ENCODE assay signal across 9 cellular contexts in the genomic region with DNA sequence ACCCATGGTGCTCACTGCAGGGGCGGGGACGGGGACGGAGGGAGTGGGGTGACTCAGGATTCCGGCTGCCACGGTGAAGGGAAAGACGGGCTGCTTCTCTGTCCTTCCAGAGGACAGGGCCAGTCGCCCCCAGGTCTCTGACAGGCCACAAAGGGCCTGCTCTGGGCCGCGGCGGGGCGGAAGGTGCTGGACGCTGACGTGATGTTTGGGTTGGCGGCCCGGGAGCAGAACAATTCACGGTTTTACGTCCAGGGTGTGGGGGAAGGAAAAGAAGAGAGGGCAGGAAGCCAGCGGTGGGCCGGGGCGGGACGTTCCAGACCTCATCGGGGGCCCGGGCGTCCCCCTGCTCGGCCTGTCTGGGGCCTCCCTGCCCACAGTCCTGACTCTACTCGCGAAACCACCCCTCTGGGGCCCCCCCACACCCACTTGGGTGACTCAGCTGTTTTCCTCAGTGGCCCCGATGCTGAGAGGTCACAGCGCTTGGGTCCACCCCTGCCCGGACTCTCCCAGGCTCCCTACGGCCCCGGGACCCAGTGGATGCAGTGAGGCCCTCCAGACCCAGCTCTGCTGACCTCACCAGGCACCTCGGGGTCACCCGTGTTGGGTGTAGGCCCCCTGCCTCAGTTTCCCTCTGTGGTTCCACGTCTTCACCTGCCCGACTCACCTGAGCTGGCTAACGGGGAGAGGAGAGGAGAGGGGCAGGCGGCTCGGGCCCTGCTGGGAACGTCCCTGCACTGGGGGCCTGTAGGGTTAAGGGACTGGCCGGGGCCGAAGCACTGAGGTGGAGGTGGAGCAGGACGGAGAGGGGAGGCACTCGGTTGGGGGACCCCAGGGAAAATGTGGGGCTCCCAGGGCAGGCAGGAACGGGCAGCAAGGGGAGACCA. TPM values are rescaled to one million over a fixed set of nuclear protein-coding genes. Genes with fewer than 3 reads are reported as not detected.
A peak's percentile ranks its signal among the peaks of the same experiment; 100 is the strongest.
DNase-seq lines count a peak whose midpoint lies in the region; ATAC-seq and TF ChIP-seq lines count a peak whose summit lies in the region.
"Had no signal": no experiment of that assay in that cellular context is flagged by ENCODE, and none has a peak within 500 bp of the region (broad histone marks: within the 10 kb centered on the region; RNA-seq: fewer than 3 reads in every experiment).

No MANE protein-coding gene starts in this region.

- TF ChIP-seq CTCF in HFFc6 (IDR thresholded peaks at IDR 0.05) (no peak), left lung (IDR thresholded peaks at IDR 0.05) (no peak)

- intact Hi-C loops in left lung (cut with DNase I) = no loop called here

- peaks cover 6% of the 10 kb centered on the region for H3K27me3 Mint-ChIP-seq in HFFc6 (ENCODE audit: insufficient read depth)

- peaks cover 6% of the 10 kb centered on the region; the same call in 1 of the 2 replicates for H3K36me3 Mint-ChIP-seq in HFFc6 (ENCODE audit: low read depth)

- no peaks in the 10 kb centered on the region for H3K9me3 ChIP-seq in left lung

- peaks cover 13 to 37% of the 10 kb centered on the region in 2 donors for H3K4me1 ChIP-seq in left lung

- H3K27ac ChIP-seq in angular gyrus (ENCODE audit: low read depth, low read length) (peak overlapping the region; percentile 57), left lung (peak overlapping the region; percentile 77 to 92)

- H3K4me3 Mint-ChIP-seq in HFFc6 = peak overlapping the region; percentile 81

- H3K4me3 ChIP-seq in left lung = peak overlapping the region in 1 of 2 donors; percentile 8

- H3K36me3 ChIP-seq in left lung = peaks cover 0 to 7% of the 10 kb centered on the region in 2 donors

- peak overlapping the region; percentile 98 for H3K27ac Mint-ChIP-seq in HFFc6

- H3K27me3 ChIP-seq in left lung = peaks cover 0 to 17% of the 10 kb centered on the region in 2 donors

- peaks cover 48% of the 10 kb centered on the region for H3K4me1 Mint-ChIP-seq in HFFc6 (ENCODE audit: low read depth)

- H3K9me3 Mint-ChIP-seq in HFFc6 = no peaks in the 10 kb centered on the region

- ATAC-seq in left lung (peak; percentile 56), HG03097 (IDR thresholded peaks at IDR 0.05; ENCODE audit: low FRiP score, unreplicated experiment) (no peak), HG03469 (IDR thresholded peaks at IDR 0.05; ENCODE audit: unreplicated experiment) (no peak)

- DNase-seq in HFFc6 (peak; percentile 55), left lung (peak; percentile 63 to 80), T-helper 1 cell (no peak), DMS153 treated with DMSO at 0.1 percent for 48 hours (lab: John Stamatoyannopoulos, UW; ENCODE audit: unreplicated experiment) (no peak)
- peak; percentile 72 to 85 for DNase-seq in stimulated activated CD8-positive, alpha-beta memory T cell treated with anti-CD3 and anti-CD28 coated beads, Interleukin-15, amount 100 ng/mL, for 48 hours (ENCODE audit: low read depth in 2 of 2)

RNA-seq across cellular contexts. Expression of a gene that starts 29.2 kb away (rescaled TPM):
- total RNA-seq in HFFc6 (2021; fragmentation: NEBNext Ultra II Directional; extraction: Animal tissue kit (Norgen Biotek cat#: 25700)) = 10 to 100 TPM; 73.8 to 95.6 (median 78.7) TPM
- total RNA-seq in left lung = 10 to 100 TPM; 38.7 to 42.2 TPM

RNA-seq across cellular contexts. Expression of a gene that starts 37.1 kb away (rescaled TPM):
- total RNA-seq in HFFc6 (2021; fragmentation: NEBNext Ultra II Directional; extraction: Animal tissue kit (Norgen Biotek cat#: 25700)) = not detected
- 10 to 100 TPM; 33.8 to 36.2 TPM for total RNA-seq in left lung
- total RNA-seq: RPMI7951 had no signal

RNA-seq across cellular contexts. Expression of a gene that starts 44.4 kb away (rescaled TPM):
- 10 to 100 TPM; 22.7 to 25.3 (median 24.9) TPM for total RNA-seq in HFFc6 (2021; fragmentation: NEBNext Ultra II Directional; extraction: Animal tissue kit (Norgen Biotek cat#: 25700))
- 10 to 100 TPM; 19.8 to 21.6 TPM for total RNA-seq in left lung

Comparison
In these comparisons a context has a peak if more than half of its experiments do, and no peak if none do; other contexts are left out.
1. DNase-seq: peak in HFFc6 (single experiment), left lung (2 of 2) and stimulated activated CD8-positive, alpha-beta memory T cell treated with anti-CD3 and anti-CD28 coated beads, Interleukin-15, amount 100 ng/mL, for 48 hours (2 of 2); none in T-helper 1 cell (0 of 5) and DMS153 treated with DMSO at 0.1 percent for 48 hours (single experiment).
2. RNA of a gene that starts 37.1 kb away (total RNA-seq): 33.8 to 36.2 TPM in left lung; not detected in HFFc6; every median in the first group is over 10 times any median in the second.